1 cellular context compared by ENCODE assay signal in the genomic region with DNA sequence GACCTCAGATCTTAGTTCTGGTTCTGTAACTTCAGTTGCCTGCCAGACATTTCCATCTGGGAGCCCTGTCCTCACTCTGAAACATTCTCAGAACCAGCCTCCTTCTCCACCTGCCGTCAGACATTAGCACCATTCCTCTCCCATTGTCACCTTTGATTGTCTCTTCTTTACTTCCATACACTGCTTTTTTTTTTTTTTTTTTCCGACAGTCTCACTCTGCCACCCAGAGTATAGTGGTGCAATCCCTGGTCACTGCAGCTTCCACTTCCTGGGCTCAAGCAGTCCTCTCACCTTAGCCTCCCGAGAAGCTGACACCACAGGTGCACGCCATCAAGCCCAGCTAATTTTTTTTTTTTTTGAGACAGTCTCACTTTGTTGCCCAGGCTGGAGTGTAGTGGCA.
TF ChIP-seq lines count a peak whose summit lies in the region.

No MANE protein-coding gene starts in this region.

TF ChIP-seq in HCT116, 20 proteins besides CTCF, POLR2A, EP300 and RAD21:
- TF ChIP-seq ELF1 (IDR thresholded peaks at IDR 0.05; ENCODE audit: borderline replicate concordance, low read depth): no peak
- no peak for TF ChIP-seq CBX3 (IDR thresholded peaks at IDR 0.05; ENCODE audit: low read depth)
- no peak for TF ChIP-seq SRF (IDR thresholded peaks at IDR 0.05; ENCODE audit: low read depth)
- no peak for TF ChIP-seq EZH2phosphoT487 (IDR thresholded peaks at IDR 0.05; ENCODE audit: borderline replicate concordance)
- TF ChIP-seq YY1 (IDR thresholded peaks at IDR 0.05; ENCODE audit: extremely low read depth, insufficient replicate concordance, low read depth, low read length): no peak
- TF ChIP-seq EGR1 (IDR thresholded peaks at IDR 0.05; ENCODE audit: low read depth): no peak
- TF ChIP-seq SP1 (IDR thresholded peaks at IDR 0.05; ENCODE audit: low read depth): no peak
- TF ChIP-seq, protein P1, sequence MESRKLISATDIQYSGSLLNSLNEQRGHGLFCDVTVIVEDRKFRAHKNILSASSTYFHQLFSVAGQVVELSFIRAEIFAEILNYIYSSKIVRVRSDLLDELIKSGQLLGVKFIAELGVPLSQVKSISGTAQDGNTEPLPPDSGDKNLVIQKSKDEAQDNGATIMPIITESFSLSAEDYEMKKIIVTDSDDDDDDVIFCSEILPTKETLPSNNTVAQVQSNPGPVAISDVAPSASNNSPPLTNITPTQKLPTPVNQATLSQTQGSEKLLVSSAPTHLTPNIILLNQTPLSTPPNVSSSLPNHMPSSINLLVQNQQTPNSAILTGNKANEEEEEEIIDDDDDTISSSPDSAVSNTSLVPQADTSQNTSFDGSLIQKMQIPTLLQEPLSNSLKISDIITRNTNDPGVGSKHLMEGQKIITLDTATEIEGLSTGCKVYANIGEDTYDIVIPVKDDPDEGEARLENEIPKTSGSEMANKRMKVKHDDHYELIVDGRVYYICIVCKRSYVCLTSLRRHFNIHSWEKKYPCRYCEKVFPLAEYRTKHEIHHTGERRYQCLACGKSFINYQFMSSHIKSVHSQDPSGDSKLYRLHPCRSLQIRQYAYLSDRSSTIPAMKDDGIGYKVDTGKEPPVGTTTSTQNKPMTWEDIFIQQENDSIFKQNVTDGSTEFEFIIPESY (IDR thresholded peaks at IDR 0.05; ENCODE audit: extremely low read depth, insufficient replicate concordance, low read length): no peak
- TF ChIP-seq, protein P2, sequence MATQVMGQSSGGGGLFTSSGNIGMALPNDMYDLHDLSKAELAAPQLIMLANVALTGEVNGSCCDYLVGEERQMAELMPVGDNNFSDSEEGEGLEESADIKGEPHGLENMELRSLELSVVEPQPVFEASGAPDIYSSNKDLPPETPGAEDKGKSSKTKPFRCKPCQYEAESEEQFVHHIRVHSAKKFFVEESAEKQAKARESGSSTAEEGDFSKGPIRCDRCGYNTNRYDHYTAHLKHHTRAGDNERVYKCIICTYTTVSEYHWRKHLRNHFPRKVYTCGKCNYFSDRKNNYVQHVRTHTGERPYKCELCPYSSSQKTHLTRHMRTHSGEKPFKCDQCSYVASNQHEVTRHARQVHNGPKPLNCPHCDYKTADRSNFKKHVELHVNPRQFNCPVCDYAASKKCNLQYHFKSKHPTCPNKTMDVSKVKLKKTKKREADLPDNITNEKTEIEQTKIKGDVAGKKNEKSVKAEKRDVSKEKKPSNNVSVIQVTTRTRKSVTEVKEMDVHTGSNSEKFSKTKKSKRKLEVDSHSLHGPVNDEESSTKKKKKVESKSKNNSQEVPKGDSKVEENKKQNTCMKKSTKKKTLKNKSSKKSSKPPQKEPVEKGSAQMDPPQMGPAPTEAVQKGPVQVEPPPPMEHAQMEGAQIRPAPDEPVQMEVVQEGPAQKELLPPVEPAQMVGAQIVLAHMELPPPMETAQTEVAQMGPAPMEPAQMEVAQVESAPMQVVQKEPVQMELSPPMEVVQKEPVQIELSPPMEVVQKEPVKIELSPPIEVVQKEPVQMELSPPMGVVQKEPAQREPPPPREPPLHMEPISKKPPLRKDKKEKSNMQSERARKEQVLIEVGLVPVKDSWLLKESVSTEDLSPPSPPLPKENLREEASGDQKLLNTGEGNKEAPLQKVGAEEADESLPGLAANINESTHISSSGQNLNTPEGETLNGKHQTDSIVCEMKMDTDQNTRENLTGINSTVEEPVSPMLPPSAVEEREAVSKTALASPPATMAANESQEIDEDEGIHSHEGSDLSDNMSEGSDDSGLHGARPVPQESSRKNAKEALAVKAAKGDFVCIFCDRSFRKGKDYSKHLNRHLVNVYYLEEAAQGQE (IDR thresholded peaks at IDR 0.05; ENCODE audit: low read depth): no peak
- TF ChIP-seq POLR2AphosphoS5 (IDR thresholded peaks at IDR 0.05; ENCODE audit: low read depth, low read length): no peak
- TF ChIP-seq, protein P3, sequence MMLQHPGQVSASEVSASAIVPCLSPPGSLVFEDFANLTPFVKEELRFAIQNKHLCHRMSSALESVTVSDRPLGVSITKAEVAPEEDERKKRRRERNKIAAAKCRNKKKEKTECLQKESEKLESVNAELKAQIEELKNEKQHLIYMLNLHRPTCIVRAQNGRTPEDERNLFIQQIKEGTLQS (IDR thresholded peaks at IDR 0.05): no peak
- TF ChIP-seq EZH2 (IDR thresholded peaks at IDR 0.05): no peak
- TF ChIP-seq CEBPB (IDR thresholded peaks at IDR 0.05; ENCODE audit: low read depth): no peak
- TF ChIP-seq FOSL1 (IDR thresholded peaks at IDR 0.05; ENCODE audit: low read depth): no peak
